ENCODE assay signal across 24 cellular contexts in genomic region chr6:107107791-107108190, GRCh38.
"Had no signal": no experiment of that assay in that cellular context is flagged by ENCODE, and none has a peak within 500 bp of the region (broad histone marks: within the 10 kb centered on the region; RNA-seq: fewer than 3 reads in every experiment).

No MANE protein-coding gene starts in this region.

- DNase-seq: activated CD4-positive, alpha-beta T cell treated with anti-CD3 and anti-CD28 coated beads for 4 hours; activated CD4-positive, alpha-beta T cell treated with anti-CD3 and anti-CD28 coated beads, Interleukin-2, amount 50 U/mL, for 4 hours; activated CD8-positive, alpha-beta memory T cell treated with anti-CD3 and anti-CD28 coated beads for 24 hours; activated gamma-delta T cell; activated naive CD4-positive, alpha-beta T cell treated with anti-CD3 and anti-CD28 coated beads, Interleukin-2, amount 10 ng/mL, durations not matched to agents 7 days and 5 days; activated naive CD8-positive, alpha-beta T cell treated with anti-CD3 and anti-CD28 coated beads, Interleukin-2, amount 10 ng/mL, durations not matched to agents 7 days and 5 days; foreskin keratinocyte; heart left ventricle; natural killer cell; ovary; retina; stimulated activated CD4-positive, alpha-beta T cell treated with anti-CD3 and anti-CD28 coated beads, Interleukin-1b, Interleukin-23, amount 100 ng/mL, for 48 hours; stimulated activated CD4-positive, alpha-beta T cell treated with anti-CD3 and anti-CD28 coated beads, Interleukin-4, amount 100 ng/mL, for 4 hours; stimulated activated CD8-positive, alpha-beta memory T cell treated with anti-CD3 and anti-CD28 coated beads, Interleukin-4, amount 100 ng/mL, for 48 hours; stimulated activated naive CD8-positive, alpha-beta T cell treated with anti-CD3 and anti-CD28 coated beads, Interleukin-15, amount 100 ng/mL, for 72 hours; uterus had no signal

- H3K36me3 ChIP-seq: ascending aorta, brain microvascular endothelial cell, esophagus muscularis mucosa, heart left ventricle, ovary, prostate gland, uterus had no signal

- H3K27ac ChIP-seq: ascending aorta, brain microvascular endothelial cell, esophagus muscularis mucosa, foreskin keratinocyte, ovary, prostate gland, uterus had no signal

- ATAC-seq: foreskin keratinocyte; heart left ventricle; natural killer cell; stimulated activated memory B cell treated with anti-CD40 and anti-IgM and Interleukin-4, amounts not matched to agents 10 μg/mL and 1 μg/mL and 100 μg/mL, for 72 hours; stimulated activated naive CD8-positive, alpha-beta T cell treated with anti-CD3 and anti-CD28 coated beads, Interleukin-15, amount 100 ng/mL, for 72 hours had no signal

- H3K4me1 ChIP-seq: ascending aorta, esophagus muscularis mucosa, foreskin keratinocyte, prostate gland, uterus had no signal

- H3K9me3 Mint-ChIP-seq: activated naive CD4-positive, alpha-beta T cell treated with anti-CD3 and anti-CD28 coated beads, Interleukin-2, amount 10 ng/mL, durations not matched to agents 7 days and 5 days; activated naive CD8-positive, alpha-beta T cell treated with anti-CD3 and anti-CD28 coated beads, Interleukin-2, amount 10 ng/mL, durations not matched to agents 7 days and 5 days; natural killer cell; stimulated activated memory B cell treated with anti-CD40 and anti-IgM and Interleukin-4, amounts not matched to agents 10 μg/mL and 1 μg/mL and 100 μg/mL, for 72 hours; stimulated activated naive CD8-positive, alpha-beta T cell treated with anti-CD3 and anti-CD28 coated beads, Interleukin-15, amount 100 ng/mL, for 72 hours; T-helper 2 cell treated with Interferon-gamma antibody and Interleukin-4, amounts not matched to agents 5 μg/mL and 100 μg/mL, for 36 hours; type B pancreatic cell had no signal

- H3K27me3 Mint-ChIP-seq: activated naive CD4-positive, alpha-beta T cell treated with anti-CD3 and anti-CD28 coated beads, Interleukin-2, amount 10 ng/mL, durations not matched to agents 7 days and 5 days; activated naive CD8-positive, alpha-beta T cell treated with anti-CD3 and anti-CD28 coated beads, Interleukin-2, amount 10 ng/mL, durations not matched to agents 7 days and 5 days; stimulated activated memory B cell treated with anti-CD40 and anti-IgM and Interleukin-4, amounts not matched to agents 10 μg/mL and 1 μg/mL and 100 μg/mL, for 72 hours; stimulated activated naive CD8-positive, alpha-beta T cell treated with anti-CD3 and anti-CD28 coated beads, Interleukin-15, amount 100 ng/mL, for 72 hours; type B pancreatic cell had no signal

- H3K9me3 ChIP-seq: ascending aorta, esophagus muscularis mucosa, heart left ventricle, ovary, prostate gland, uterus had no signal

- H3K4me1 Mint-ChIP-seq: activated naive CD4-positive, alpha-beta T cell treated with anti-CD3 and anti-CD28 coated beads, Interleukin-2, amount 10 ng/mL, durations not matched to agents 7 days and 5 days; natural killer cell; stimulated activated memory B cell treated with anti-CD40 and anti-IgM and Interleukin-4, amounts not matched to agents 10 μg/mL and 1 μg/mL and 100 μg/mL, for 72 hours; stimulated activated naive CD8-positive, alpha-beta T cell treated with anti-CD3 and anti-CD28 coated beads, Interleukin-15, amount 100 ng/mL, for 72 hours had no signal

- H3K27me3 ChIP-seq: ascending aorta, brain microvascular endothelial cell, esophagus muscularis mucosa, foreskin keratinocyte, heart left ventricle, ovary, uterus had no signal

- H3K4me3 Mint-ChIP-seq: activated naive CD4-positive, alpha-beta T cell treated with anti-CD3 and anti-CD28 coated beads, Interleukin-2, amount 10 ng/mL, durations not matched to agents 7 days and 5 days; activated naive CD8-positive, alpha-beta T cell treated with anti-CD3 and anti-CD28 coated beads, Interleukin-2, amount 10 ng/mL, durations not matched to agents 7 days and 5 days; natural killer cell; stimulated activated memory B cell treated with anti-CD40 and anti-IgM and Interleukin-4, amounts not matched to agents 10 μg/mL and 1 μg/mL and 100 μg/mL, for 72 hours; stimulated activated naive CD8-positive, alpha-beta T cell treated with anti-CD3 and anti-CD28 coated beads, Interleukin-15, amount 100 ng/mL, for 72 hours; T-helper 2 cell treated with Interferon-gamma antibody and Interleukin-4, amounts not matched to agents 5 μg/mL and 100 μg/mL, for 36 hours; type B pancreatic cell had no signal

- H3K36me3 Mint-ChIP-seq: activated naive CD4-positive, alpha-beta T cell treated with anti-CD3 and anti-CD28 coated beads, Interleukin-2, amount 10 ng/mL, durations not matched to agents 7 days and 5 days; natural killer cell had no signal

- H3K27ac Mint-ChIP-seq: activated naive CD4-positive, alpha-beta T cell treated with anti-CD3 and anti-CD28 coated beads, Interleukin-2, amount 10 ng/mL, durations not matched to agents 7 days and 5 days; activated naive CD8-positive, alpha-beta T cell treated with anti-CD3 and anti-CD28 coated beads, Interleukin-2, amount 10 ng/mL, durations not matched to agents 7 days and 5 days; natural killer cell; stimulated activated memory B cell treated with anti-CD40 and anti-IgM and Interleukin-4, amounts not matched to agents 10 μg/mL and 1 μg/mL and 100 μg/mL, for 72 hours; stimulated activated naive CD8-positive, alpha-beta T cell treated with anti-CD3 and anti-CD28 coated beads, Interleukin-15, amount 100 ng/mL, for 72 hours; T-helper 2 cell treated with Interferon-gamma antibody and Interleukin-4, amounts not matched to agents 5 μg/mL and 100 μg/mL, for 36 hours; type B pancreatic cell had no signal

- H3K4me3 ChIP-seq: ascending aorta, esophagus muscularis mucosa, heart left ventricle, ovary, prostate gland, smooth muscle cell, uterus had no signal
